In the genomic region with DNA sequence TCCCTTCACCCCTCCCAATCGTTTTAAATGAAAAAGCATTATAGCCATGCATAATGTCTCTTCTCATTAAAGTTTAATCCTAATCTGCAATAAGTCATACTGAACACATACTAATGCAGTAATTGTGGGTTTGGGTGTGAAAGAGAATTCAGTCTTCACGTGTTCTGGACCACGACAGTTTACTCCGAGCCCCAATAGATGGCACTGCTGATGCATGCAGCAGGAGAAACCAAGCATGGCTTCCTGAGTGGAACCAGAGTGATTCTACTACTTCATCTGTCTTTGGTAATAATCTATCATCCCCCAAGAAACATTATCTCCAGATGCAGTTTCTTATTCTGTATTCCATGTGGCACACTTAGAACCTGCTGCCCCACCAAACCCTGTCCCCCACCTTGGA, we compare ENCODE assay signal across 10 cellular contexts. TPM values are rescaled to one million over a fixed set of nuclear protein-coding genes. Genes with fewer than 3 reads are reported as not detected.
DNase-seq lines count a peak whose midpoint lies in the region; ATAC-seq and TF ChIP-seq lines count a peak whose summit lies in the region.
"Had no signal": no experiment of that assay in that cellular context is flagged by ENCODE, and none has a peak within 500 bp of the region (broad histone marks: within the 10 kb centered on the region; RNA-seq: fewer than 3 reads in every experiment).

No MANE protein-coding gene starts in this region.

- no peaks in the 10 kb centered on the region for H3K9me3 ChIP-seq in OCI-LY7 (ENCODE audit: low read length)

- CTCF ChIA-PET in OCI-LY7 (lab: Charles Lee; ENCODE audit: unreplicated experiment), result no interaction called here

- no TSS peak for BruUV-seq in OCI-LY7 (replicated peaks; lab: Mats Ljungman, UMichigan)

- intact Hi-C loops in OCI-LY7 (cut with micrococcal nuclease; ENCODE audit: unreplicated experiment) (no loop called here), sciatic nerve (cut with DNase I) (no loop called here)

- DNase-seq in NCI-H526 treated with DMSO at 0.1 percent for 48 hours (lab: John Stamatoyannopoulos, UW) (peak; percentile 0), NCI-H526 (lab: John Stamatoyannopoulos, UW) (no peak), OCI-LY7 (ENCODE audit: low spot score) (peak; percentile 2), fibroblast of pulmonary artery (ENCODE audit: low read depth) (peak; percentile 38), sciatic nerve (ENCODE audit: low spot score) (no peak), DMS153 treated with DMSO at 0.1 percent for 48 hours (lab: John Stamatoyannopoulos, UW; ENCODE audit: unreplicated experiment) (no peak), GF-D8 (lab: John Stamatoyannopoulos, UW) (no peak), activated gamma-delta T cell (lab: John Stamatoyannopoulos, UW) (no peak)
- DNase-seq: CD4-positive, CD25-positive, alpha-beta regulatory T cell; mesendoderm had no signal

- TF ChIP-seq CTCF in OCI-LY7 (conservative IDR thresholded peaks at IDR 0.05; ENCODE audit: low read length), result peak; percentile 66
- TF ChIP-seq CTCF in fibroblast of pulmonary artery (IDR thresholded peaks at IDR 0.05; ENCODE audit: low read length, missing control alignments), result peak; percentile 53

- ATAC-seq in sciatic nerve, result peak; percentile 58

- no peak overlapping the region for H3K4me3 ChIP-seq in OCI-LY7 (ENCODE audit: low read depth, low read length, poor library complexity, severe bottlenecking)
- no peak overlapping the region for H3K4me3 ChIP-seq in fibroblast of pulmonary artery (replicated peaks; ENCODE audit: low read depth, low read length)

- H2AFZ ChIP-seq in OCI-LY7 (ENCODE audit: low read length), result no peak overlapping the region

- no peaks in the 10 kb centered on the region for H3K9me2 ChIP-seq in OCI-LY7 (ENCODE audit: insufficient read depth, low read length)

- H3K27ac ChIP-seq in OCI-LY7 (ENCODE audit: low read depth, low read length, poor library complexity, severe bottlenecking), result no peak overlapping the region

- POLR2A ChIA-PET in OCI-LY7 (lab: Charles Lee), result no interaction called here

- H3K79me2 ChIP-seq in OCI-LY7 (ENCODE audit: insufficient read depth, low read depth, low read length), result no peaks in the 10 kb centered on the region

- H3K4me1 ChIP-seq in OCI-LY7 (ENCODE audit: insufficient read depth, low read length, poor library complexity, severe bottlenecking), result no peaks in the 10 kb centered on the region

- H3K4me2 ChIP-seq in OCI-LY7 (ENCODE audit: low read length), result no peak overlapping the region

- H4K20me1 ChIP-seq in OCI-LY7 (ENCODE audit: insufficient read depth, low read length), result no peaks in the 10 kb centered on the region

- H3K36me3 ChIP-seq in OCI-LY7 (ENCODE audit: insufficient read depth, low read length), result no peaks in the 10 kb centered on the region

RNA-seq across cellular contexts. Expression of gene LAMA1, which starts 47.0 kb away (rescaled TPM):
- not detected in 2 replicates for total RNA-seq in OCI-LY7 (2014; rRNA removed; shearing (Covaris generic))
- not detected in 2 replicates for total RNA-seq in OCI-LY7 (2022)
- total RNA-seq in sciatic nerve, result 2.0 TPM
- total RNA-seq: CD4-positive, CD25-positive, alpha-beta regulatory T cell had no signal

Comparison
In these comparisons a context has a peak if more than half of its experiments do, and no peak if none do; other contexts are left out.
1. DNase-seq: peak in NCI-H526 treated with DMSO at 0.1 percent for 48 hours (single experiment), OCI-LY7 (single experiment) and fibroblast of pulmonary artery (single experiment); none in NCI-H526 (0 of 2), sciatic nerve (single experiment), DMS153 treated with DMSO at 0.1 percent for 48 hours (single experiment), GF-D8 (single experiment) and activated gamma-delta T cell (single experiment).